ENCODE assay signal across 19 cellular contexts in genomic region chr19:54803410-54803809, GRCh38. TPM values are rescaled to one million over a fixed set of nuclear protein-coding genes. Genes with fewer than 3 reads are reported as not detected.
DNase-seq lines count a peak whose midpoint lies in the region; ATAC-seq and TF ChIP-seq lines count a peak whose summit lies in the region.
"Had no signal": no experiment of that assay in that cellular context is flagged by ENCODE, and none has a peak within 500 bp of the region (broad histone marks: within the 10 kb centered on the region; RNA-seq: fewer than 3 reads in every experiment).

KIR2DL4 (plus strand) TSS chr19:54803610; CDS start chr19:54803652, 42 bp downstream.

- peaks cover 2% of the 10 kb centered on the region for H3K9me3 Mint-ChIP-seq in CD8-positive, alpha-beta T cell

- ATAC-seq in CD8-positive, alpha-beta T cell, result peak; percentile 23
- no peak for ATAC-seq in IMR-90 (ENCODE audit: low read depth)
- ATAC-seq in mucosa of descending colon, result peak; percentile 25
- ATAC-seq in HG03460 (IDR thresholded peaks at IDR 0.05; ENCODE audit: unreplicated experiment), result no peak
- no peak for ATAC-seq in GM21576 (IDR thresholded peaks at IDR 0.05; ENCODE audit: unreplicated experiment)
- ATAC-seq: Panc1 had no signal

- H3K14ac ChIP-seq in IMR-90 (replicated peaks; ENCODE audit: low read depth, low read length), result no peak within 1 kb of the TSS

- in situ Hi-C loops in IMR-90 (cut with MboI; ENCODE audit: low sequenced_read_pairs), result no loop called here

- no peaks in the 10 kb centered on the region for H4K20me1 ChIP-seq in IMR-90 (ENCODE audit: insufficient read depth, low read length)

- POLR2A ChIA-PET in CD8-positive, alpha-beta T cell (lab: Charles Lee), result no interaction called here
- POLR2A ChIA-PET in IMR-90 (lab: Charles Lee; ENCODE audit: unreplicated experiment), result no interaction called here

- peak in 3 of 7 experiments; percentile 6 to 36 (median 23) for DNase-seq in CD8-positive, alpha-beta T cell
- DNase-seq in IMR-90, result no peak
- DNase-seq in mucosa of descending colon, result no peak
- peak; percentile 7 to 23 for DNase-seq in stimulated activated CD8-positive, alpha-beta memory T cell treated with anti-CD3 and anti-CD28 coated beads, Interleukin-15, amount 100 ng/mL, for 4 hours (ENCODE audit: low read depth in 2 of 2)
- no peak for DNase-seq in GDM1 (lab: John Stamatoyannopoulos, UW)
- no peak for DNase-seq in posterior cingulate gyrus
- DNase-seq: DMS 273 treated with DMSO at 0.1 percent for 48 hours, GF-D8, NCI-H1048, NCI-H2081 treated with DMSO at 0.1 percent for 48 hours, NCI-H510A treated with DMSO at 0.1 percent for 48 hours, NCI-H82 had no signal

- no peak within 1 kb of the TSS for H3K4me3 ChIP-seq in CD8-positive, alpha-beta T cell (ENCODE audit: low read depth, low read length)
- H3K4me3 ChIP-seq in IMR-90 (ENCODE audit: insufficient read depth, low read depth, low read length) (no peak within 1 kb of the TSS), mucosa of descending colon (no peak within 1 kb of the TSS)
- H3K4me3 ChIP-seq: HAP-1 had no signal

- H4K5ac ChIP-seq in IMR-90 (ENCODE audit: low read depth, low read length), result no peak within 1 kb of the TSS

- no peak within 1 kb of the TSS for H2AK5ac ChIP-seq in IMR-90 (ENCODE audit: low read depth, low read length)

- H3K4me1 Mint-ChIP-seq in CD8-positive, alpha-beta T cell (ENCODE audit: low read depth), result no peaks in the 10 kb centered on the region

- no TSS peak for BruUV-seq in IMR-90 (replicated peaks; lab: Mats Ljungman, UMichigan)

- H3K27ac ChIP-seq in CD8-positive, alpha-beta T cell (ENCODE audit: low read depth, low read length), result no peak within 1 kb of the TSS
- H3K27ac ChIP-seq in IMR-90 (ENCODE audit: insufficient read depth, low read length), result no peak within 1 kb of the TSS
- H3K27ac ChIP-seq: C4-2B had no signal

- H4K91ac ChIP-seq in IMR-90 (ENCODE audit: insufficient read depth, low read depth, low read length), result no peak within 1 kb of the TSS

- no peak within 1 kb of the TSS for H3K9ac ChIP-seq in IMR-90 (ENCODE audit: low read depth, low read length)

- TF ChIP-seq RAD21 in IMR-90 (IDR thresholded peaks at IDR 0.05; ENCODE audit: low read length), result no peak

- no peaks in the 10 kb centered on the region for H3K9me3 ChIP-seq in CD8-positive, alpha-beta T cell (ENCODE audit: low read length)
- H3K9me3 ChIP-seq in IMR-90 (ENCODE audit: control insufficient read depth, insufficient read depth, low read length) (peaks cover 24% of the 10 kb centered on the region; the same call in 1 of the 2 replicates), mucosa of descending colon (no peaks in the 10 kb centered on the region)
- H3K9me3 ChIP-seq: HAP-1 had no signal

- H2AK9ac ChIP-seq in IMR-90 (replicated peaks; ENCODE audit: low read depth, low read length, poor library complexity), result no peak within 1 kb of the TSS

- H3K36me3 Mint-ChIP-seq in CD8-positive, alpha-beta T cell, result no peaks in the 10 kb centered on the region

- H3K27ac Mint-ChIP-seq in CD8-positive, alpha-beta T cell, result no peak within 1 kb of the TSS

- no peak within 1 kb of the TSS for H2BK120ac ChIP-seq in IMR-90 (ENCODE audit: low read depth, low read length)

- no peak within 1 kb of the TSS for H3K4ac ChIP-seq in IMR-90 (ENCODE audit: low read depth, low read length)

- no peak within 1 kb of the TSS for H3K23ac ChIP-seq in IMR-90 (ENCODE audit: low read depth, low read length)

- H3K79me1 ChIP-seq in IMR-90 (ENCODE audit: low read depth in 1 of 2, low read length in 2 of 2), result no peaks in the 10 kb centered on the region

- TF ChIP-seq POLR2A in IMR-90 (IDR thresholded peaks at IDR 0.05; ENCODE audit: low read depth, low read length), result no peak

- H2BK5ac ChIP-seq in IMR-90 (ENCODE audit: low read depth, low read length, poor library complexity, severe bottlenecking), result no peak within 1 kb of the TSS

- no peaks in the 10 kb centered on the region for H3K9me1 ChIP-seq in IMR-90 (ENCODE audit: insufficient read depth, low read length)

- H2AFZ ChIP-seq in IMR-90 (replicated peaks; ENCODE audit: low read length, poor library complexity), result peak within 1 kb of the TSS; percentile 21

- H2BK20ac ChIP-seq in IMR-90 (ENCODE audit: low read depth, low read length), result no peak within 1 kb of the TSS

- H3K56ac ChIP-seq in IMR-90 (ENCODE audit: extremely low read depth, insufficient read depth, low read length), result no peak within 1 kb of the TSS

- dilution Hi-C loops in IMR-90 (cut with HindIII; ENCODE audit: low sequenced_read_pairs, unreplicated experiment), result no loop called here

- H2BK15ac ChIP-seq in IMR-90 (ENCODE audit: low read depth, low read length), result no peak within 1 kb of the TSS

- H3K4me2 ChIP-seq in IMR-90 (ENCODE audit: low read depth, low read length), result no peak within 1 kb of the TSS

- no peak within 1 kb of the TSS for H3K18ac ChIP-seq in IMR-90 (ENCODE audit: low read depth, low read length)

- no peaks in the 10 kb centered on the region for H3K27me3 ChIP-seq in CD8-positive, alpha-beta T cell (ENCODE audit: insufficient read depth, low read length)
- H3K27me3 ChIP-seq in IMR-90 (ENCODE audit: control insufficient read depth, insufficient read depth, low read length), result no peaks in the 10 kb centered on the region

- no peak within 1 kb of the TSS for H3K4me3 Mint-ChIP-seq in CD8-positive, alpha-beta T cell

- peaks cover 21% of the 10 kb centered on the region for H3K27me3 Mint-ChIP-seq in CD8-positive, alpha-beta T cell (ENCODE audit: low read depth)

- 67% methylated on average over 3 of the region's 10 CpGs; no CpG with 5 or more reads in 1 of the 2 experiments for WGBS in IMR-90 (ENCODE audit: extremely low coverage in 2 of 2, insufficient read length in 1 of 2), 2 experiments

- H3K36me3 ChIP-seq in CD8-positive, alpha-beta T cell (ENCODE audit: insufficient read depth, low read length), result no peaks in the 10 kb centered on the region
- H3K36me3 ChIP-seq in IMR-90 (ENCODE audit: control insufficient read depth, insufficient read depth, low read length), result no peaks in the 10 kb centered on the region
- no peaks in the 10 kb centered on the region for H3K36me3 ChIP-seq in mucosa of descending colon (ENCODE audit: low read depth)
- H3K36me3 ChIP-seq: HAP-1 had no signal

- no peaks in the 10 kb centered on the region for H3K4me1 ChIP-seq in CD8-positive, alpha-beta T cell (ENCODE audit: insufficient read depth, low read length)
- H3K4me1 ChIP-seq in IMR-90 (ENCODE audit: control insufficient read depth, insufficient read depth, low read length) (no peaks in the 10 kb centered on the region), mucosa of descending colon (ENCODE audit: low read depth) (no peaks in the 10 kb centered on the region)
- H3K4me1 ChIP-seq: HAP-1 had no signal

- H4K8ac ChIP-seq in IMR-90 (ENCODE audit: low read depth in 2 of 2, low read length in 2 of 2), result no peak within 1 kb of the TSS

- intact Hi-C loops in CD8-positive, alpha-beta T cell (cut with DNase I, micrococcal nuclease), result no loop called here
- intact Hi-C loops in IMR-90 (cut with micrococcal nuclease) (no loop called here), mucosa of descending colon (cut with DNase I, micrococcal nuclease) (no loop called here), posterior cingulate gyrus (cut with DNase I) (no loop called here)

- CTCF ChIA-PET in CD8-positive, alpha-beta T cell (lab: Charles Lee), result no interaction called here
- CTCF ChIA-PET in IMR-90 (lab: Yijun Ruan, JAX), result no interaction called here

- no peak for TF ChIP-seq CTCF in CD8-positive, alpha-beta T cell (IDR thresholded peaks at IDR 0.05)
- TF ChIP-seq CTCF in IMR-90 (conservative IDR thresholded peaks at IDR 0.05; ENCODE audit: low read depth, low read length) (no peak), mucosa of descending colon (IDR thresholded peaks at IDR 0.05) (no peak)

TF ChIP-seq in IMR-90, 13 proteins besides CTCF, POLR2A, EP300 and RAD21:
- TF ChIP-seq FOS (IDR thresholded peaks at IDR 0.05; ENCODE audit: low read depth, low read length), result no peak
- no peak for TF ChIP-seq RCOR1 (IDR thresholded peaks at IDR 0.05; ENCODE audit: insufficient replicate concordance, low read length)
- TF ChIP-seq MAFK (IDR thresholded peaks at IDR 0.05; ENCODE audit: low read depth, low read length), result no peak
- no peak for TF ChIP-seq USF2 (IDR thresholded peaks at IDR 0.05; ENCODE audit: low read depth, low read length)
- TF ChIP-seq NFE2L2 (IDR thresholded peaks at IDR 0.05; ENCODE audit: low read depth, low read length), result no peak
- no peak for TF ChIP-seq BHLHE40 (IDR thresholded peaks at IDR 0.05; ENCODE audit: low read depth, low read length)

RNA-seq across cellular contexts. Expression of gene KIR2DL4, which starts in this region (rescaled TPM):
- not detected for total RNA-seq in CD8-positive, alpha-beta T cell
- not detected in 2 replicates for total RNA-seq in IMR-90 (2012; rRNA removed)
- polyA plus RNA-seq in IMR-90 (2012; rRNA removed), result not detected in 2 replicates
- not detected in 2 replicates for polyA plus RNA-seq in IMR-90 (2012; cell fraction: cytosol; rRNA removed)
- polyA plus RNA-seq in IMR-90 (2012; cell fraction: nucleus; rRNA removed; ENCODE audit: low replicate concordance), result not detected in 2 replicates
- total RNA-seq in mucosa of descending colon, result 1 to 10 TPM in 2 of 3 donors, under 1 TPM in 1; 0.51 to 1.7 (median 1.5) TPM
- total RNA-seq: HT-29, SK-MEL-5 had no signal

Comparison
In these comparisons a context has a peak if more than half of its experiments do, and no peak if none do; other contexts are left out.
1. Peak in ATAC-seq in CD8-positive, alpha-beta T cell; RNA of the gene not detected or under 1 TPM.
2. DNase-seq: peak in stimulated activated CD8-positive, alpha-beta memory T cell treated with anti-CD3 and anti-CD28 coated beads, Interleukin-15, amount 100 ng/mL, for 4 hours (2 of 2); none in IMR-90 (single experiment), mucosa of descending colon (0 of 3), GDM1 (single experiment) and posterior cingulate gyrus (0 of 10).